Comparison of ENCODE assay signal across 2 cellular contexts in the genomic region with DNA sequence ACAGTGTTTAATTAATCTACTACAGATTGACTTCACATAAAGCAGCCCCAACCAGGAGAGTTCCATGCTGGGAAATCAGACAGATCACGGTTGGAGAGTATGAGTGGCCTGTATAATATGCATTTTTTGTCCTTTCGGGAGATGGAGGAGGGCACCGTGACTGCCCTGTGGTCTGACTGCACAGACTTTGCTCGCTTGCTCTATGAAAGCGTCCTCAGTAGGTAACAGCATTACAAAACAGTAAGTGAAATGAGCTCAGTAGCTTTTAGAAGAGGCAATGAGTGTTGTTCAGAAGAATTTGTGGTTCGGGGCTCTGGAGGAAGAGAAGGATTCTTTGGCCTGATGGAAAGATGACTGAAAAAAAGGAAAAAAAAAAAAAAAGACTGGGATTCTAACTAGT.
TF ChIP-seq lines count a peak whose summit lies in the region.

No MANE protein-coding gene starts in this region.

TF ChIP-seq in GM23338, 12 proteins besides CTCF, POLR2A, EP300 and RAD21 (continues in another document):
- TF ChIP-seq, protein P1, sequence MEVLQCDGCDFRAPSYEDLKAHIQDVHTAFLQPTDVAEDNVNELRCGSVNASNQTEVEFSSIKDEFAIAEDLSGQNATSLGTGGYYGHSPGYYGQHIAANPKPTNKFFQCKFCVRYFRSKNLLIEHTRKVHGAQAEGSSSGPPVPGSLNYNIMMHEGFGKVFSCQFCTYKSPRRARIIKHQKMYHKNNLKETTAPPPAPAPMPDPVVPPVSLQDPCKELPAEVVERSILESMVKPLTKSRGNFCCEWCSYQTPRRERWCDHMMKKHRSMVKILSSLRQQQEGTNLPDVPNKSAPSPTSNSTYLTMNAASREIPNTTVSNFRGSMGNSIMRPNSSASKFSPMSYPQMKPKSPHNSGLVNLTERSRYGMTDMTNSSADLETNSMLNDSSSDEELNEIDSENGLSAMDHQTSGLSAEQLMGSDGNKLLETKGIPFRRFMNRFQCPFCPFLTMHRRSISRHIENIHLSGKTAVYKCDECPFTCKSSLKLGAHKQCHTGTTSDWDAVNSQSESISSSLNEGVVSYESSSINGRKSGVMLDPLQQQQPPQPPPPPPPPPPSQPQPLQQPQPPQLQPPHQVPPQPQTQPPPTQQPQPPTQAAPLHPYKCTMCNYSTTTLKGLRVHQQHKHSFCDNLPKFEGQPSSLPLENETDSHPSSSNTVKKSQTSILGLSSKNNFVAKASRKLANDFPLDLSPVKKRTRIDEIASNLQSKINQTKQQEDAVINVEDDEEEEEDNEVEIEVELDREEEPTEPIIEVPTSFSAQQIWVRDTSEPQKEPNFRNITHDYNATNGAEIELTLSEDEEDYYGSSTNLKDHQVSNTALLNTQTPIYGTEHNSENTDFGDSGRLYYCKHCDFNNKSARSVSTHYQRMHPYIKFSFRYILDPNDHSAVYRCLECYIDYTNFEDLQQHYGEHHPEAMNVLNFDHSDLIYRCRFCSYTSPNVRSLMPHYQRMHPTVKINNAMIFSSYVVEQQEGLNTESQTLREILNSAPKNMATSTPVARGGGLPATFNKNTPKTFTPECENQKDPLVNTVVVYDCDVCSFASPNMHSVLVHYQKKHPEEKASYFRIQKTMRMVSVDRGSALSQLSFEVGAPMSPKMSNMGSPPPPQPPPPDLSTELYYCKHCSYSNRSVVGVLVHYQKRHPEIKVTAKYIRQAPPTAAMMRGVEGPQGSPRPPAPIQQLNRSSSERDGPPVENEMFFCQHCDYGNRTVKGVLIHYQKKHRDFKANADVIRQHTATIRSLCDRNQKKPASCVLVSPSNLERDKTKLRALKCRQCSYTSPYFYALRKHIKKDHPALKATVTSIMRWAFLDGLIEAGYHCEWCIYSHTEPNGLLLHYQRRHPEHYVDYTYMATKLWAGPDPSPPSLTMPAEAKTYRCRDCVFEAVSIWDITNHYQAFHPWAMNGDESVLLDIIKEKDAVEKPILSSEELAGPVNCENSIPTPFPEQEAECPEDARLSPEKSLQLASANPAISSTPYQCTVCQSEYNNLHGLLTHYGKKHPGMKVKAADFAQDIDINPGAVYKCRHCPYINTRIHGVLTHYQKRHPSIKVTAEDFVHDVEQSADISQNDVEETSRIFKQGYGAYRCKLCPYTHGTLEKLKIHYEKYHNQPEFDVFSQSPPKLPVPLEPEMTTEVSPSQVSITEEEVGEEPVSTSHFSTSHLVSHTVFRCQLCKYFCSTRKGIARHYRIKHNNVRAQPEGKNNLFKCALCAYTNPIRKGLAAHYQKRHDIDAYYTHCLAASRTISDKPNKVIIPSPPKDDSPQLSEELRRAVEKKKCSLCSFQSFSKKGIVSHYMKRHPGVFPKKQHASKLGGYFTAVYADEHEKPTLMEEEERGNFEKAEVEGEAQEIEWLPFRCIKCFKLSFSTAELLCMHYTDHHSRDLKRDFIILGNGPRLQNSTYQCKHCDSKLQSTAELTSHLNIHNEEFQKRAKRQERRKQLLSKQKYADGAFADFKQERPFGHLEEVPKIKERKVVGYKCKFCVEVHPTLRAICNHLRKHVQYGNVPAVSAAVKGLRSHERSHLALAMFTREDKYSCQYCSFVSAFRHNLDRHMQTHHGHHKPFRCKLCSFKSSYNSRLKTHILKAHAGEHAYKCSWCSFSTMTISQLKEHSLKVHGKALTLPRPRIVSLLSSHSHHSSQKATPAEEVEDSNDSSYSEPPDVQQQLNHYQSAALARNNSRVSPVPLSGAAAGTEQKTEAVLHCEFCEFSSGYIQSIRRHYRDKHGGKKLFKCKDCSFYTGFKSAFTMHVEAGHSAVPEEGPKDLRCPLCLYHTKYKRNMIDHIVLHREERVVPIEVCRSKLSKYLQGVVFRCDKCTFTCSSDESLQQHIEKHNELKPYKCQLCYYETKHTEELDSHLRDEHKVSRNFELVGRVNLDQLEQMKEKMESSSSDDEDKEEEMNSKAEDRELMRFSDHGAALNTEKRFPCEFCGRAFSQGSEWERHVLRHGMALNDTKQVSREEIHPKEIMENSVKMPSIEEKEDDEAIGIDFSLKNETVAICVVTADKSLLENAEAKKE (CRISPR knock-in tag; IDR thresholded peaks at IDR 0.05): no peak
- TF ChIP-seq ETS1 (IDR thresholded peaks at IDR 0.05) (no peak), ZNF114 (CRISPR knock-in tag; IDR thresholded peaks at IDR 0.05) (no peak), EZH2phosphoT487 (IDR thresholded peaks at IDR 0.05; ENCODE audit: unreplicated experiment) (no peak), JUNB (IDR thresholded peaks at IDR 0.05; ENCODE audit: unreplicated experiment) (no peak), STAT1 (IDR thresholded peaks at IDR 0.05; ENCODE audit: unreplicated experiment) (no peak), ZNF331 (CRISPR knock-in tag; IDR thresholded peaks at IDR 0.05; ENCODE audit: low read depth) (no peak), CREB1 (CRISPR knock-in tag; IDR thresholded peaks at IDR 0.05; ENCODE audit: low read depth) (no peak), REST (IDR thresholded peaks at IDR 0.05; ENCODE audit: unreplicated experiment) (no peak), NANOG (IDR thresholded peaks at IDR 0.05; ENCODE audit: borderline replicate concordance) (no peak)

TF ChIP-seq in K562, 482 proteins besides CTCF, POLR2A, EP300 and RAD21:
- TF ChIP-seq E2F3 (CRISPR knock-in tag; IDR thresholded peaks at IDR 0.05) (no peak), KAT2B (IDR thresholded peaks at IDR 0.05; ENCODE audit: low read depth, low read length) (no peak), JUNB (CRISPR knock-in tag; conservative IDR thresholded peaks at IDR 0.05) (no peak), U2AF1 (optimal IDR thresholded peaks at IDR 0.05; ENCODE audit: low read depth, low read length) (no peak), ZBTB7A (IDR thresholded peaks at IDR 0.05; ENCODE audit: borderline replicate concordance, control insufficient read depth, low read depth, low read length) (no peak), ZNF551 (CRISPR knock-in tag; IDR thresholded peaks at IDR 0.05) (no peak), PML (IDR thresholded peaks at IDR 0.05; ENCODE audit: low read length) (no peak), CHCHD3 (CRISPR knock-in tag; IDR thresholded peaks at IDR 0.05) (no peak), THAP7 (CRISPR knock-in tag; IDR thresholded peaks at IDR 0.05) (no peak)
- TF ChIP-seq, protein P2, sequence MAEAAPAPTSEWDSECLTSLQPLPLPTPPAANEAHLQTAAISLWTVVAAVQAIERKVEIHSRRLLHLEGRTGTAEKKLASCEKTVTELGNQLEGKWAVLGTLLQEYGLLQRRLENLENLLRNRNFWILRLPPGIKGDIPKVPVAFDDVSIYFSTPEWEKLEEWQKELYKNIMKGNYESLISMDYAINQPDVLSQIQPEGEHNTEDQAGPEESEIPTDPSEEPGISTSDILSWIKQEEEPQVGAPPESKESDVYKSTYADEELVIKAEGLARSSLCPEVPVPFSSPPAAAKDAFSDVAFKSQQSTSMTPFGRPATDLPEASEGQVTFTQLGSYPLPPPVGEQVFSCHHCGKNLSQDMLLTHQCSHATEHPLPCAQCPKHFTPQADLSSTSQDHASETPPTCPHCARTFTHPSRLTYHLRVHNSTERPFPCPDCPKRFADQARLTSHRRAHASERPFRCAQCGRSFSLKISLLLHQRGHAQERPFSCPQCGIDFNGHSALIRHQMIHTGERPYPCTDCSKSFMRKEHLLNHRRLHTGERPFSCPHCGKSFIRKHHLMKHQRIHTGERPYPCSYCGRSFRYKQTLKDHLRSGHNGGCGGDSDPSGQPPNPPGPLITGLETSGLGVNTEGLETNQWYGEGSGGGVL (CRISPR knock-in tag; IDR thresholded peaks at IDR 0.05): no peak
- TF ChIP-seq, protein P3, sequence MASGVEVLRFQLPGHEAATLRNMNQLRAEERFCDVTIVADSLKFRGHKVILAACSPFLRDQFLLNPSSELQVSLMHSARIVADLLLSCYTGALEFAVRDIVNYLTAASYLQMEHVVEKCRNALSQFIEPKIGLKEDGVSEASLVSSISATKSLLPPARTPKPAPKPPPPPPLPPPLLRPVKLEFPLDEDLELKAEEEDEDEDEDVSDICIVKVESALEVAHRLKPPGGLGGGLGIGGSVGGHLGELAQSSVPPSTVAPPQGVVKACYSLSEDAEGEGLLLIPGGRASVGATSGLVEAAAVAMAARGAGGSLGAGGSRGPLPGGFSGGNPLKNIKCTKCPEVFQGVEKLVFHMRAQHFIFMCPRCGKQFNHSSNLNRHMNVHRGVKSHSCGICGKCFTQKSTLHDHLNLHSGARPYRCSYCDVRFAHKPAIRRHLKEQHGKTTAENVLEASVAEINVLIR (CRISPR knock-in tag; IDR thresholded peaks at IDR 0.05): no peak
TF ChIP-seq in K562: peak in this region for 0.
